22 cellular contexts compared by ENCODE assay signal in genomic region chr17:18144261-18144660, GRCh38. TPM values are rescaled to one million over a fixed set of nuclear protein-coding genes. Genes with fewer than 3 reads are reported as not detected.
DNase-seq lines count a peak whose midpoint lies in the region; ATAC-seq, FAIRE-seq and TF ChIP-seq lines count a peak whose summit lies in the region.
"Had no signal": no experiment of that assay in that cellular context is flagged by ENCODE, and none has a peak within 500 bp of the region (broad histone marks: within the 10 kb centered on the region; RNA-seq: fewer than 3 reads in every experiment).

No MANE protein-coding gene starts in this region.

- TF ChIP-seq CTCF in kidney (IDR thresholded peaks at IDR 0.05; ENCODE audit: borderline replicate concordance, extremely low read depth, insufficient read depth) = no peak
- no peak for TF ChIP-seq CTCF in heart left ventricle (IDR thresholded peaks at IDR 0.05)

- no peaks in the 10 kb centered on the region for H3K4me1 Mint-ChIP-seq in stimulated activated effector memory CD8-positive, alpha-beta T cell treated with anti-CD3 and anti-CD28 coated beads, Interleukin-12 subunit alpha, Interleukin-12 subunit beta, amount 100 ng/mL, for 72 hours

- peak overlapping the region; percentile 46 for H3K27ac Mint-ChIP-seq in stimulated activated effector memory CD8-positive, alpha-beta T cell treated with anti-CD3 and anti-CD28 coated beads, Interleukin-12 subunit alpha, Interleukin-12 subunit beta, amount 100 ng/mL, for 72 hours
- H3K27ac Mint-ChIP-seq: CD4-positive, alpha-beta T cell; CD8-positive, alpha-beta T cell had no signal

- H3K27ac ChIP-seq in BLaER1 (no peak overlapping the region), SJCRH30 (no peak overlapping the region), kidney (ENCODE audit: low read depth in 2 of 2, low read length in 2 of 2) (no peak overlapping the region), heart left ventricle (no peak overlapping the region)
- H3K27ac ChIP-seq: 22Rv1, A549, C4-2B had no signal

- no peaks in the 10 kb centered on the region for H4K20me1 ChIP-seq in BLaER1

- no peaks in the 10 kb centered on the region for H3K36me3 ChIP-seq in BLaER1
- H3K36me3 ChIP-seq in SJCRH30 = no peaks in the 10 kb centered on the region
- no peaks in the 10 kb centered on the region for H3K36me3 ChIP-seq in kidney (ENCODE audit: control insufficient read depth in 1 of 2, insufficient read depth in 2 of 2, low read length in 2 of 2)
- no peaks in the 10 kb centered on the region for H3K36me3 ChIP-seq in heart left ventricle

- WGBS in heart left ventricle, 4 donors = 67 to 90% (median 77%) methylated on average over 1 to 4 of the region's 4 CpGs

- H3K27me3 ChIP-seq in BLaER1 (no peaks in the 10 kb centered on the region), SJCRH30 (0 out of 2 replicates have a peak, but pooled peaks cover 3% of the 10 kb centered on the region), heart left ventricle (no peaks in the 10 kb centered on the region)

- peaks cover 13% of the 10 kb centered on the region for H3K4me1 ChIP-seq in BLaER1
- peaks cover 6% of the 10 kb centered on the region for H3K4me1 ChIP-seq in SJCRH30
- H3K4me1 ChIP-seq in kidney (ENCODE audit: control insufficient read depth in 1 of 2, insufficient read depth in 1 of 2, low read depth in 1 of 2, low read length in 2 of 2) = peaks cover 0 to 3% of the 10 kb centered on the region in 2 donors
- H3K4me1 ChIP-seq in heart left ventricle = peaks cover 0 to 7% (median 0%) of the 10 kb centered on the region in 12 donors
- H3K4me1 ChIP-seq: A549 had no signal

- H3K4me3 Mint-ChIP-seq in stimulated activated effector memory CD8-positive, alpha-beta T cell treated with anti-CD3 and anti-CD28 coated beads, Interleukin-12 subunit alpha, Interleukin-12 subunit beta, amount 100 ng/mL, for 72 hours = no peak overlapping the region
- H3K4me3 Mint-ChIP-seq: B cell; CD4-positive, alpha-beta T cell; CD8-positive, alpha-beta T cell had no signal

- no peak for FAIRE-seq in kidney (lab: Jason Lieb, UNC)
- FAIRE-seq: A549, D721Med, G401.6, GM12891, GM19239 had no signal

- H3K9me3 ChIP-seq in BLaER1 (no peaks in the 10 kb centered on the region), SJCRH30 (replicated peaks) (no peaks in the 10 kb centered on the region), kidney (ENCODE audit: control insufficient read depth in 1 of 2, low read length in 2 of 2) (no peaks in the 10 kb centered on the region), heart left ventricle (no peaks in the 10 kb centered on the region)
- H3K9me3 ChIP-seq: A549, Caco-2 had no signal

- intact Hi-C loops in kidney (cut with DNase I) (no loop called here), heart left ventricle (cut with DNase I) (loop anchor here in 8 of 10 donors (5.0 to 10.0 kb wide), 6 partner anchors 38 to 73 kb away; partner anchors contain the start of gene ALKBH5 (in 1 of the 8))

- H3K9ac ChIP-seq in BLaER1 = no peak overlapping the region
- no peak overlapping the region for H3K9ac ChIP-seq in kidney (ENCODE audit: low read length in 2 of 2)

- no peak overlapping the region for H3K4me3 ChIP-seq in BLaER1
- no peak overlapping the region for H3K4me3 ChIP-seq in SJCRH30
- no peak overlapping the region for H3K4me3 ChIP-seq in kidney (ENCODE audit: low read length in 2 of 2)
- H3K4me3 ChIP-seq in heart left ventricle = no peak overlapping the region
- H3K4me3 ChIP-seq: A549 had no signal

- no peaks in the 10 kb centered on the region for H3K36me3 Mint-ChIP-seq in stimulated activated effector memory CD8-positive, alpha-beta T cell treated with anti-CD3 and anti-CD28 coated beads, Interleukin-12 subunit alpha, Interleukin-12 subunit beta, amount 100 ng/mL, for 72 hours
- H3K36me3 Mint-ChIP-seq: CD8-positive, alpha-beta T cell had no signal

- no peak for TF ChIP-seq POLR2A in heart left ventricle (IDR thresholded peaks at IDR 0.05)

- peak overlapping the region; percentile 19 for H3K4me2 ChIP-seq in BLaER1
- H3K4me2 ChIP-seq: A549 had no signal

- H3K9me3 Mint-ChIP-seq in stimulated activated effector memory CD8-positive, alpha-beta T cell treated with anti-CD3 and anti-CD28 coated beads, Interleukin-12 subunit alpha, Interleukin-12 subunit beta, amount 100 ng/mL, for 72 hours = no peaks in the 10 kb centered on the region
- H3K9me3 Mint-ChIP-seq: CD4-positive, alpha-beta T cell; CD8-positive, alpha-beta T cell had no signal

- DNase-seq in SJCRH30 (peak; percentile 58 to 80), kidney (peak; percentile 44), NCI-H2196 treated with DMSO at 0.1 percent for 48 hours (lab: John Stamatoyannopoulos, UW; ENCODE audit: unreplicated experiment) (no peak), heart left ventricle (no peak), middle frontal gyrus (ENCODE audit: extremely low spot score, low spot score) (no peak)
- no peak for DNase-seq in stimulated activated effector memory CD8-positive, alpha-beta T cell treated with anti-CD3 and anti-CD28 coated beads, Interleukin-12 subunit alpha, Interleukin-12 subunit beta, amount 100 ng/mL, for 72 hours (ENCODE audit: low spot score in 2 of 2)
- DNase-seq: AML-193; Caco-2; Calu3; CD4-positive, alpha-beta T cell; CD8-positive, alpha-beta T cell; DMS79 treated with DMSO at 0.1 percent for 48 hours; GF-D8 had no signal

- ATAC-seq in stimulated activated effector memory CD8-positive, alpha-beta T cell treated with anti-CD3 and anti-CD28 coated beads, Interleukin-12 subunit alpha, Interleukin-12 subunit beta, amount 100 ng/mL, for 72 hours = no peak
- ATAC-seq in heart left ventricle = no peak
- ATAC-seq: CD8-positive, alpha-beta T cell had no signal

RNA-seq across cellular contexts. Expression of gene MYO15A, which starts 35.7 kb away (rescaled TPM):
- 0.53 and 0.58 TPM in 2 replicates for total RNA-seq in SJCRH30 (2014; rRNA removed; shearing (Covaris generic))
- total RNA-seq in kidney (1.3 TPM), heart left ventricle (under 1 TPM in 7 of 9 donors, not detected in 2; 0.12 to 0.53 (median 0.35) TPM)
- polyA plus RNA-seq in kidney (ENCODE audit: insufficient read depth, low read depth, low replicate concordance) (0.80 TPM), heart left ventricle (under 1 TPM; 0.21 to 0.30 TPM)
- total RNA-seq: Caco-2 had no signal

RNA-seq across cellular contexts. Expression of gene ALKBH5, which starts 39.4 kb away (rescaled TPM):
- total RNA-seq in SJCRH30 (2014; rRNA removed; shearing (Covaris generic)) = 297 and 308 TPM in 2 replicates
- 94.4 TPM for total RNA-seq in kidney
- 67.1 TPM for polyA plus RNA-seq in kidney (ENCODE audit: insufficient read depth, low read depth, low replicate concordance)
- total RNA-seq in heart left ventricle = 100 to 1,000 TPM; 147 to 233 (median 198) TPM
- polyA plus RNA-seq in heart left ventricle = 100 to 1,000 TPM in 1 of 2 donors, 10 to 100 TPM in 1; 89.2 to 122 TPM

RNA-seq across cellular contexts. Expression of gene DRG2, which starts 56.5 kb away (rescaled TPM):
- 69.1 and 72.2 TPM in 2 replicates for total RNA-seq in SJCRH30 (2014; rRNA removed; shearing (Covaris generic))
- total RNA-seq in kidney (39.2 TPM), heart left ventricle (10 to 100 TPM; 17.5 to 28.8 (median 19.5) TPM)
- polyA plus RNA-seq in kidney (ENCODE audit: insufficient read depth, low read depth, low replicate concordance) (49.3 TPM), heart left ventricle (10 to 100 TPM; 28.0 to 29.0 TPM)

Comparison
In these comparisons a context has a peak if more than half of its experiments do, and no peak if none do; other contexts are left out.
1. DNase-seq: peak in SJCRH30 (2 of 2) and kidney (single experiment); none in stimulated activated effector memory CD8-positive, alpha-beta T cell treated with anti-CD3 and anti-CD28 coated beads, Interleukin-12 subunit alpha, Interleukin-12 subunit beta, amount 100 ng/mL, for 72 hours (0 of 2), NCI-H2196 treated with DMSO at 0.1 percent for 48 hours (single experiment), heart left ventricle (0 of 5) and middle frontal gyrus (single experiment).